Comparison of ENCODE assay signal across 8 cellular contexts in the genomic region with DNA sequence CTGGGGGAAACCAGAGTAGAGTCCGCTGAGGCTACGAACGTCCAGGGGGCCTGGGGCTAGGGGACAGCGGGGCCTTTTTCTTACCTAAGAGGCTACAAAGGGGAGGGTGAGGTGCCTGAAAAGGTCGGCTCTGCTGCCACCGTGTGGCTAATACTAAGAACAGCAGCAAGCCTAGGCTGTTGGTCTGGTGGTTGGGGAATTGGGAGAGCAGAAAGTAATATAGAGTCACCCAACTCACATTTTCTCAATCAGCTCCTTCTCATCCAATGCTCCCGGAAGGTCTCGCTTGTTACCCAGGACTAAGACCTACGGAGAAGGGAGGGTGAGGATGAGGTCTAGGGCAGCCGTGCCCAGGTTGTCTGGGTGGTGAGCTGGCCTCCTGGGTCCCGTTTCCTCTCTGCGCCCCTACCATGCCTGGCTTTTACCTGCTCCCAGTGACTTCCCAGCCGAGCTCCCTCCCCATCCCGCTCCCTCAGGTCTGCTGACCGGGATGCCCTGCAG. TPM values are rescaled to one million over a fixed set of nuclear protein-coding genes. Genes with fewer than 3 reads are reported as not detected.
DNase-seq lines count a peak whose midpoint lies in the region; ATAC-seq, FAIRE-seq and TF ChIP-seq lines count a peak whose summit lies in the region.

No MANE protein-coding gene starts in this region.

- TF ChIP-seq POLR2A in right lobe of liver (IDR thresholded peaks at IDR 0.05): no peak

- ATAC-seq in HG02981 (IDR thresholded peaks at IDR 0.05; ENCODE audit: unreplicated experiment) (peak; percentile 65), right lobe of liver (peak; percentile 81 to 88 (median 84)), GM18870 (IDR thresholded peaks at IDR 0.05; ENCODE audit: unreplicated experiment) (no peak)

- H3K4me3 ChIP-seq in right lobe of liver: no peak overlapping the region

- peak; percentile 59 for DNase-seq in NCI-H345 treated with DMSO at 0.1 percent for 48 hours (lab: John Stamatoyannopoulos, UW; ENCODE audit: unreplicated experiment)
- DNase-seq in activated CD4-positive, alpha-beta T cell treated with anti-CD3 and anti-CD28 coated beads for 4 hours: peak; percentile 51 to 56
- DNase-seq in dermis blood vessel endothelial cell: peak; percentile 79
- no peak for DNase-seq in right lobe of liver
- peak; percentile 16 for DNase-seq in stimulated activated naive CD4-positive, alpha-beta T cell treated with Interleukin-2 at 50 U/mL for 16 hours (lab: John Stamatoyannopoulos, UW)

- peaks cover 4 to 43% (median 18%) of the 10 kb centered on the region in 4 donors for H3K36me3 ChIP-seq in right lobe of liver

- H3K27ac ChIP-seq in right lobe of liver: peak overlapping the region in 2 of 3 donors; percentile 15 to 55

- peak; percentile 65 to 85 (median 81) for TF ChIP-seq CTCF in right lobe of liver (IDR thresholded peaks at IDR 0.05)

- FAIRE-seq in G401.6 (lab: Jason Lieb, UNC): peak; percentile 90

- H3K27me3 ChIP-seq in right lobe of liver: no peaks in the 10 kb centered on the region

- H3K9me3 ChIP-seq in right lobe of liver: no peaks in the 10 kb centered on the region

- WGBS in right lobe of liver (ENCODE audit: insufficient coverage, low coverage, low lambda C conversion rate, missing lambda C conversion rate): 22% methylated on average over 9 of the region's 15 CpGs

- peaks cover 0 to 19% (median 7%) of the 10 kb centered on the region in 4 donors for H3K4me1 ChIP-seq in right lobe of liver

- intact Hi-C loops in right lobe of liver (cut with DNase I): no loop called here

RNA-seq across cellular contexts. Expression of a gene that starts 9.3 kb away (rescaled TPM):
- 32.7 and 40.5 TPM in 2 replicates for total RNA-seq in dermis blood vessel endothelial cell
- 10 to 100 TPM; 23.1 to 57.7 (median 36.1) TPM for total RNA-seq in right lobe of liver

RNA-seq across cellular contexts. Expression of a gene that starts 12.6 kb away (rescaled TPM):
- under 0.01 TPM in 1 of 2 replicates, not detected in the other for total RNA-seq in dermis blood vessel endothelial cell
- total RNA-seq in right lobe of liver: under 1 TPM in 4 of 6 experiments, not detected in 2; 0.12 to 0.49 (median 0.12) TPM

RNA-seq across cellular contexts. Expression of a gene that starts 25.1 kb away (rescaled TPM):
- total RNA-seq in dermis blood vessel endothelial cell: 0.09 and 0.68 TPM in 2 replicates
- 1 to 10 TPM in 2 of 6 experiments, under 1 TPM in 4; 0.18 to 5.1 (median 0.73) TPM for total RNA-seq in right lobe of liver

RNA-seq across cellular contexts. Expression of a gene that starts 58.3 kb away (rescaled TPM):
- total RNA-seq in dermis blood vessel endothelial cell: not detected in 2 replicates
- total RNA-seq in right lobe of liver: 1 to 10 TPM in 3 of 6 experiments, under 1 TPM in 3; 0.17 to 2.0 (median 1.0) TPM

Comparison
In these comparisons a context has a peak if more than half of its experiments do, and no peak if none do; other contexts are left out.
1. DNase-seq: peak in NCI-H345 treated with DMSO at 0.1 percent for 48 hours (single experiment), activated CD4-positive, alpha-beta T cell treated with anti-CD3 and anti-CD28 coated beads for 4 hours (2 of 2), dermis blood vessel endothelial cell (single experiment) and stimulated activated naive CD4-positive, alpha-beta T cell treated with Interleukin-2 at 50 U/mL for 16 hours (single experiment); none in right lobe of liver (0 of 3).